ENCODE assay signal across 8 cellular contexts in genomic region chr15:67783303-67783702, GRCh38. TPM values are rescaled to one million over a fixed set of nuclear protein-coding genes. Genes with fewer than 3 reads are reported as not detected.
A peak's percentile ranks its signal among the peaks of the same experiment; 100 is the strongest.
DNase-seq lines count a peak whose midpoint lies in the region; ATAC-seq and TF ChIP-seq lines count a peak whose summit lies in the region.

No MANE protein-coding gene starts in this region.

- no peak overlapping the region for H3K9ac ChIP-seq in neuronal stem cell (ENCODE audit: low read depth, low read length, poor library complexity)

- H3K27ac ChIP-seq in neuronal stem cell (replicated peaks; ENCODE audit: low read length): no peak overlapping the region
- no peak overlapping the region for H3K27ac ChIP-seq in caudate nucleus (ENCODE audit: low read depth, low read length)
- no peak overlapping the region for H3K27ac ChIP-seq in dorsolateral prefrontal cortex

- no peak overlapping the region for H3K4me2 ChIP-seq in neuronal stem cell (ENCODE audit: insufficient read depth, low read length, poor library complexity, severe bottlenecking)

- H3K36me3 ChIP-seq in neuronal stem cell (replicated peaks in 1 of 2; ENCODE audit: control insufficient read depth in 2 of 2, insufficient read depth in 2 of 2, low read length in 2 of 2): no peaks in the 10 kb centered on the region

- peak overlapping the region; percentile 12 for H2BK120ac ChIP-seq in neuronal stem cell (ENCODE audit: low read depth, low read length)

- H3K14ac ChIP-seq in neuronal stem cell (ENCODE audit: low read length): no peak overlapping the region

- peak overlapping the region; percentile 46 for H2AK5ac ChIP-seq in neuronal stem cell (ENCODE audit: low read depth, low read length)

- WGBS in neuronal stem cell (ENCODE audit: extremely low coverage in 2 of 2, insufficient read length in 2 of 2, insufficient replicate concordance in 1 of 2), 2 donors: no CpG with 5 or more reads among the region's 7 CpGs

- no peak overlapping the region for H2AFZ ChIP-seq in neuronal stem cell (ENCODE audit: low read length)

- peak overlapping the region; percentile 24 for H2BK12ac ChIP-seq in neuronal stem cell (ENCODE audit: low read length)

- peak overlapping the region; percentile 65 for H2BK15ac ChIP-seq in neuronal stem cell (ENCODE audit: low read length)

- H4K8ac ChIP-seq in neuronal stem cell (ENCODE audit: low read depth, low read length): no peak overlapping the region

- H3K27me3 ChIP-seq in neuronal stem cell (ENCODE audit: control insufficient read depth in 3 of 3, insufficient read depth in 3 of 3, low read depth in 1 of 3, low read length in 3 of 3) (no peaks in the 10 kb centered on the region), dorsolateral prefrontal cortex (no peaks in the 10 kb centered on the region)

- H3K4ac ChIP-seq in neuronal stem cell (ENCODE audit: low read length): no peak overlapping the region

- intact Hi-C loops in dorsolateral prefrontal cortex (cut with DNase I): no loop called here

- peak; percentile 37 for DNase-seq in activated CD4-positive, alpha-beta T cell treated with anti-CD3 and anti-CD28 coated beads, Interleukin-2, amount 50 U/mL, for 1 hour
- DNase-seq in neuronal stem cell (ENCODE audit: low spot score) (no peak), caudate nucleus (lab: John Stamatoyannopoulos, UW) (no peak), dorsolateral prefrontal cortex (no peak), ureter (ENCODE audit: low spot score) (no peak), amniotic stem cell (lab: John Stamatoyannopoulos, UW) (no peak)

- H3K4me3 ChIP-seq in neuronal stem cell (ENCODE audit: low read length in 2 of 2) (no peak overlapping the region), dorsolateral prefrontal cortex (no peak overlapping the region)

- peak overlapping the region; percentile 88 for H3K18ac ChIP-seq in neuronal stem cell (ENCODE audit: low read length)

- ATAC-seq in GM19467 (IDR thresholded peaks at IDR 0.05; ENCODE audit: unreplicated experiment) (peak; percentile 49), HG03571 (IDR thresholded peaks at IDR 0.05; ENCODE audit: unreplicated experiment) (peak; percentile 70)

- peak overlapping the region; percentile 17 for H3K23ac ChIP-seq in neuronal stem cell (ENCODE audit: low read depth, low read length, poor library complexity)

- H4K91ac ChIP-seq in neuronal stem cell (ENCODE audit: low read depth, low read length, poor library complexity): peak overlapping the region; percentile 95

- H3K9me3 ChIP-seq in neuronal stem cell (replicated peaks in 1 of 2; ENCODE audit: control insufficient read depth in 2 of 2, insufficient read depth in 1 of 2, low read depth in 1 of 2, low read length in 2 of 2): no peaks in the 10 kb centered on the region

- peaks cover 2% of the 10 kb centered on the region for H3K79me1 ChIP-seq in neuronal stem cell (ENCODE audit: low read depth, low read length)

- H3K4me1 ChIP-seq in neuronal stem cell (ENCODE audit: control insufficient read depth in 2 of 2, insufficient read depth in 1 of 2, low read depth in 1 of 2, low read length in 2 of 2): peaks cover 18 to 37% of the 10 kb centered on the region in 2 donors

- no peak for TF ChIP-seq CTCF in dorsolateral prefrontal cortex (IDR thresholded peaks at IDR 0.05 in 54 of 56, conservative IDR thresholded peaks at IDR 0.05 in 2 of 56; ENCODE audit: low read depth in 1 of 56, partially characterized antibody in 56 of 56)

- H2BK5ac ChIP-seq in neuronal stem cell (ENCODE audit: low read length): peak overlapping the region; percentile 59

RNA-seq across cellular contexts. Expression of gene SKOR1, which starts 42.0 kb away (rescaled TPM):
- polyA plus RNA-seq in neuronal stem cell (2013, experiment 1 of 2): 0.24 TPM
- 0.21 TPM for polyA plus RNA-seq in neuronal stem cell (2013, experiment 2 of 2)
- total RNA-seq in dorsolateral prefrontal cortex (1 to 10 TPM in 108 of 120 experiments, under 1 TPM in 12; 0.49 to 4.0 (median 1.6) TPM), ureter (0.60 TPM)

RNA-seq across cellular contexts. Expression of gene RNU6-1, which starts 56.5 kb away (rescaled TPM):
- not detected for polyA plus RNA-seq in neuronal stem cell (2013, experiment 1 of 2)
- polyA plus RNA-seq in neuronal stem cell (2013, experiment 2 of 2): not detected
- not detected for total RNA-seq in dorsolateral prefrontal cortex
- not detected for total RNA-seq in ureter
